ENCODE assay signal across 24 cellular contexts in genomic region chr7:45971661-45972175, GRCh38.
"Had no signal": no experiment of that assay in that cellular context is flagged by ENCODE, and none has a peak within 500 bp of the region (broad histone marks: within the 10 kb centered on the region; RNA-seq: fewer than 3 reads in every experiment).

No MANE protein-coding gene starts in this region.

- FAIRE-seq: astrocyte, endometrium, frontal cortex, islet of Langerhans had no signal

- H3K9ac ChIP-seq: SK-N-SH had no signal

- DNase-seq: activated CD4-positive, alpha-beta T cell treated with anti-CD3 and anti-CD28 coated beads, Interleukin-2, amount 50 U/mL, for 1 hour; activated CD4-positive, CD25-positive, alpha-beta regulatory T cell treated with anti-CD3 and anti-CD28 coated beads, Interleukin-2, amount 50 U/mL, for 72 hours; activated CD8-positive, alpha-beta T cell treated with anti-CD3 and anti-CD28 coated beads, Interleukin-2, amount 10 ng/mL, durations not matched to agents 7 days and 5 days; activated effector memory CD4-positive, alpha-beta T cell treated with anti-CD3 and anti-CD28 coated beads, Interleukin-2, amount 50 U/mL, for 16 hours; activated naive CD4-positive, alpha-beta T cell treated with anti-CD3 and anti-CD28 coated beads for 36 hours; activated naive CD8-positive, alpha-beta T cell treated with anti-CD3 and anti-CD28 coated beads for 36 hours; adrenal gland; brain microvascular endothelial cell; left ventricle myocardium superior; naive thymus-derived CD4-positive, alpha-beta T cell; right cardiac atrium; SK-N-SH; spleen; stimulated activated naive CD4-positive, alpha-beta T cell; SW 1271; T-helper 17 cell; T1000; transverse colon had no signal

- H3K36me3 ChIP-seq: adrenal gland, brain microvascular endothelial cell, spleen, suprapubic skin, transverse colon had no signal

- H3K27ac ChIP-seq: adrenal gland, brain microvascular endothelial cell, epithelial cell of prostate, spleen, suprapubic skin, transverse colon had no signal

- H3K4me1 ChIP-seq: adrenal gland, suprapubic skin, transverse colon had no signal

- H3K4me2 ChIP-seq: SK-N-SH had no signal

- H3K4me3 ChIP-seq: adrenal gland, spleen, suprapubic skin, transverse colon had no signal

- ATAC-seq: activated CD8-positive, alpha-beta T cell treated with anti-CD3 and anti-CD28 coated beads, Interleukin-2, amount 10 ng/mL, durations not matched to agents 7 days and 5 days; left ventricle myocardium superior; naive thymus-derived CD4-positive, alpha-beta T cell; right cardiac atrium; T-helper 17 cell had no signal

- H3K9me3 ChIP-seq: adrenal gland, SK-N-SH, spleen, suprapubic skin, transverse colon had no signal

- H3K27me3 ChIP-seq: adrenal gland, brain microvascular endothelial cell, suprapubic skin, transverse colon had no signal
